ENCODE assay signal across 13 cellular contexts in the genomic region with DNA sequence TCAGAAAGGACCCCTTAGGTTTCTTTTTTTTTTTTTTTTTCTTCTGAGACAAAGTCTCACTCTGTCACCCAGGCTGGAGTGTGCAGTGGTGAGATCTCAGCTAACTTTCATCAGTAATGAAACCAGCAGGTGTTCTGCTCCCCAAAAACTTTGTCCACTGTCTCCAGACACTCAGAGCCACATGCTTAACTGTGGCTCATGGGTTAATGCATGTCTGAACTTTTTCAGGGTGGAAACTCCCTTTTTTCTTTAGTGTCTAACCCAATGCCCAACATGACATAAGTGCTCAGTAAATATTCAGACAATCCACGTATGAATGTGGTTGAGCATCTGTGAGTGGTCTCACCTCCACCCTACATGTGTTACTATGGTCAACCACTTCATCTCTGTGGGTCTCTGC. TPM values are rescaled to one million over a fixed set of nuclear protein-coding genes. Genes with fewer than 3 reads are reported as not detected.
DNase-seq lines count a peak whose midpoint lies in the region; ATAC-seq and TF ChIP-seq lines count a peak whose summit lies in the region.
"Had no signal": no experiment of that assay in that cellular context is flagged by ENCODE, and none has a peak within 500 bp of the region (broad histone marks: within the 10 kb centered on the region; RNA-seq: fewer than 3 reads in every experiment).

No MANE protein-coding gene starts in this region.

- H3K27me3 ChIP-seq in osteoblast (ENCODE audit: insufficient read depth, low read length) (no peaks in the 10 kb centered on the region), ovary (no peaks in the 10 kb centered on the region)
- H3K27me3 ChIP-seq: testis had no signal

- TF ChIP-seq POLR2A in ovary (IDR thresholded peaks at IDR 0.05) = no peak

- no peak for TF ChIP-seq EP300 in ovary (IDR thresholded peaks at IDR 0.05)

- H2AFZ ChIP-seq in osteoblast (ENCODE audit: low read length) = no peak overlapping the region
- H2AFZ ChIP-seq: GM23248 had no signal

- H3K27ac ChIP-seq in osteoblast (ENCODE audit: low read depth, low read length) = no peak overlapping the region
- H3K27ac ChIP-seq in ovary = no peak overlapping the region
- H3K27ac ChIP-seq: GM23248, testis had no signal

- peaks cover 11% of the 10 kb centered on the region for H3K4me1 ChIP-seq in osteoblast (ENCODE audit: insufficient read depth, low read length)
- no peaks in the 10 kb centered on the region for H3K4me1 ChIP-seq in ovary (ENCODE audit: insufficient read depth)
- H3K4me1 ChIP-seq: testis had no signal

- no peak overlapping the region for H3K4me2 ChIP-seq in osteoblast (ENCODE audit: insufficient read depth, low read length)

- no peaks in the 10 kb centered on the region for H3K79me2 ChIP-seq in osteoblast (ENCODE audit: insufficient read depth, low read length)

- H3K9me3 ChIP-seq in osteoblast (ENCODE audit: low read depth, low read length) (no peaks in the 10 kb centered on the region), ovary (peaks cover 0 to 4% of the 10 kb centered on the region in 2 donors)
- H3K9me3 ChIP-seq: testis had no signal

- 72 to 88% (median 80%) methylated on average over 1 of the region's 1 CpG for WGBS in ovary, 3 donors

- TF ChIP-seq CTCF in GM20000 (IDR thresholded peaks at IDR 0.05; ENCODE audit: extremely low read depth, missing control alignments) (no peak), osteoblast (IDR thresholded peaks at IDR 0.05; ENCODE audit: extremely low read depth, low read depth, low read length) (no peak), ovary (IDR thresholded peaks at IDR 0.05) (no peak)

- ATAC-seq in GM18508 (IDR thresholded peaks at IDR 0.05; ENCODE audit: insufficient read depth, unreplicated experiment) (peak; percentile 71), HG02973 (IDR thresholded peaks at IDR 0.05; ENCODE audit: unreplicated experiment) (peak; percentile 64)
- ATAC-seq: T-helper 17 cell had no signal

- peak; percentile 44 for DNase-seq in GM20000 (ENCODE audit: low spot score)
- DNase-seq in NAMALWA (ENCODE audit: low spot score) = peak; percentile 19
- DNase-seq in osteoblast (ENCODE audit: insufficient read length, low spot score, missing footprints) = no peak
- no peak for DNase-seq in stimulated activated naive CD4-positive, alpha-beta T cell treated with Interleukin-2 at 50 U/mL for 16 hours (lab: John Stamatoyannopoulos, UW)
- no peak for DNase-seq in activated T-cell treated with anti-CD3 and anti-CD28 coated beads, Interleukin-2, amount 50 U/mL, for 48 hours
- no peak for DNase-seq in ovary
- DNase-seq: activated CD8-positive, alpha-beta memory T cell treated with anti-CD3 and anti-CD28 coated beads, Interleukin-2, amount 50 U/mL, for 4 hours; GM23248; nephron progenitor cell; T-helper 17 cell; testis had no signal

- intact Hi-C loops in ovary (cut with DNase I) = no loop called here

- no peaks in the 10 kb centered on the region for H4K20me1 ChIP-seq in osteoblast (ENCODE audit: insufficient read depth, low read length)

- H3K36me3 ChIP-seq in osteoblast (ENCODE audit: insufficient read depth, low read length) (no peaks in the 10 kb centered on the region), ovary (no peaks in the 10 kb centered on the region)

- H3K4me3 ChIP-seq in osteoblast (ENCODE audit: insufficient read depth, low read length) = no peak overlapping the region
- H3K4me3 ChIP-seq in ovary = no peak overlapping the region
- H3K4me3 ChIP-seq: GM23248, testis had no signal

RNA-seq across cellular contexts. Expression of gene MYB, which starts 45.4 kb away (rescaled TPM):
- total RNA-seq in osteoblast = under 0.01 and 0.36 TPM in 2 replicates
- 1 to 10 TPM in 3 of 7 donors, under 1 TPM in 2, not detected in 2; 0.12 to 7.0 (median 1.2) TPM for total RNA-seq in ovary
- 1 to 10 TPM in 1 of 2 donors, under 1 TPM in 1; 0.07 to 1.0 TPM for polyA plus RNA-seq in ovary

Comparison
In these comparisons a context has a peak if more than half of its experiments do, and no peak if none do; other contexts are left out.
1. DNase-seq: peak in GM20000 (single experiment) and NAMALWA (single experiment); none in osteoblast (single experiment), stimulated activated naive CD4-positive, alpha-beta T cell treated with Interleukin-2 at 50 U/mL for 16 hours (single experiment), activated T-cell treated with anti-CD3 and anti-CD28 coated beads, Interleukin-2, amount 50 U/mL, for 48 hours (0 of 2) and ovary (0 of 5).